ENCODE assay signal across 8 cellular contexts in genomic region chr15:92869263-92869940, GRCh38. TPM values are rescaled to one million over a fixed set of nuclear protein-coding genes. Genes with fewer than 3 reads are reported as not detected.
DNase-seq lines count a peak whose midpoint lies in the region; ATAC-seq and TF ChIP-seq lines count a peak whose summit lies in the region.
"Had no signal": no experiment of that assay in that cellular context is flagged by ENCODE, and none has a peak within 500 bp of the region (broad histone marks: within the 10 kb centered on the region; RNA-seq: fewer than 3 reads in every experiment).

No MANE protein-coding gene starts in this region.

- WGBS in right lobe of liver (ENCODE audit: insufficient coverage, low coverage, low lambda C conversion rate, missing lambda C conversion rate), result 75% methylated on average over 4 of the region's 4 CpGs

- H3K4me3 Mint-ChIP-seq in Calu3 (ENCODE audit: low read depth, unreplicated experiment), result no peak overlapping the region
- H3K4me3 Mint-ChIP-seq: endodermal cell had no signal

- TF ChIP-seq CTCF in choroid plexus epithelial cell (conservative IDR thresholded peaks at IDR 0.05; ENCODE audit: low read depth, low read length) (no peak), right lobe of liver (IDR thresholded peaks at IDR 0.05) (no peak), vagina (IDR thresholded peaks at IDR 0.05) (no peak), Calu3 (IDR thresholded peaks at IDR 0.05; ENCODE audit: unreplicated experiment) (no peak)

- H3K4me1 ChIP-seq in right lobe of liver (no peaks in the 10 kb centered on the region), vagina (peaks cover 13% of the 10 kb centered on the region)

- TF ChIP-seq POLR2A in right lobe of liver (IDR thresholded peaks at IDR 0.05) (no peak), vagina (IDR thresholded peaks at IDR 0.05) (no peak)

- H3K4me3 ChIP-seq in choroid plexus epithelial cell (ENCODE audit: low read depth, low read length) (no peak overlapping the region), right lobe of liver (no peak overlapping the region), vagina (no peak overlapping the region)

- no peaks in the 10 kb centered on the region for H3K9me3 Mint-ChIP-seq in Calu3 (ENCODE audit: low read depth, unreplicated experiment)

- intact Hi-C loops in right lobe of liver (cut with DNase I), result no loop called here
- intact Hi-C loops in vagina (cut with DNase I), result no loop called here
- intact Hi-C loops in Calu3 (cut with micrococcal nuclease; ENCODE audit: unreplicated experiment), result loop anchor here (1.0 kb wide), 1 partner anchor 24 kb away; no protein-coding TSS in a partner anchor

- H3K36me3 ChIP-seq in right lobe of liver (no peaks in the 10 kb centered on the region), vagina (no peaks in the 10 kb centered on the region)

- DNase-seq in M059J (ENCODE audit: low read depth) (peak; percentile 85), choroid plexus epithelial cell (ENCODE audit: low read depth) (peak; percentile 58), right lobe of liver (no peak), vagina (ENCODE audit: extremely low spot score in 2 of 2) (no peak), Calu3 (no peak), D341Med (ENCODE audit: low spot score) (no peak)
- DNase-seq: endodermal cell had no signal

- ATAC-seq in right lobe of liver (peak; percentile 44 to 72 (median 58)), HG03280 (IDR thresholded peaks at IDR 0.05; ENCODE audit: unreplicated experiment) (no peak)

- H3K27ac ChIP-seq in right lobe of liver (no peak overlapping the region), vagina (peak overlapping the region; percentile 11)

- peaks cover 19% of the 10 kb centered on the region for H3K4me1 Mint-ChIP-seq in Calu3 (ENCODE audit: low read depth, unreplicated experiment)

- no TSS peak for BruUV-seq in Calu3 (replicated peaks; lab: Mats Ljungman, UMichigan)

- H3K27me3 Mint-ChIP-seq in Calu3 (ENCODE audit: unreplicated experiment), result no peaks in the 10 kb centered on the region

- no peak overlapping the region for H3K27ac Mint-ChIP-seq in Calu3 (ENCODE audit: unreplicated experiment)
- H3K27ac Mint-ChIP-seq: endodermal cell had no signal

- CTCF ChIA-PET in Calu3 (lab: Charles Lee), result interaction anchor here (1.1 kb wide), 1 partner anchor 12 kb away, joined by 4 read pairs; no protein-coding TSS in a partner anchor

- H3K27me3 ChIP-seq in right lobe of liver (no peaks in the 10 kb centered on the region), vagina (no peaks in the 10 kb centered on the region)

- no peaks in the 10 kb centered on the region for H3K36me3 Mint-ChIP-seq in Calu3 (ENCODE audit: insufficient read depth, unreplicated experiment)

- H3K9me3 ChIP-seq in right lobe of liver, result no peaks in the 10 kb centered on the region
- no peaks in the 10 kb centered on the region for H3K9me3 ChIP-seq in vagina

RNA-seq across cellular contexts. Expression of gene CHD2, which starts 30.7 kb away (rescaled TPM):
- total RNA-seq in M059J (2014; rRNA removed; shearing (Covaris generic)), result 29.2 and 35.0 TPM in 2 replicates
- total RNA-seq in right lobe of liver (10 to 100 TPM; 41.4 to 65.0 (median 56.6) TPM), vagina (100 TPM), Calu3 (2022) (127 and 140 TPM in 2 replicates)

Comparison
In these comparisons a context has a peak if more than half of its experiments do, and no peak if none do; other contexts are left out.
1. DNase-seq: peak in M059J (single experiment) and choroid plexus epithelial cell (single experiment); none in right lobe of liver (0 of 3), vagina (0 of 2), Calu3 (single experiment) and D341Med (single experiment).